22 cellular contexts compared by ENCODE assay signal in genomic region chr18:61964616-61965015, GRCh38.
"Had no signal": no experiment of that assay in that cellular context is flagged by ENCODE, and none has a peak within 500 bp of the region (broad histone marks: within the 10 kb centered on the region; RNA-seq: fewer than 3 reads in every experiment).

No MANE protein-coding gene starts in this region.

- H3K4me2 ChIP-seq: KMS-11 had no signal

- DNase-seq: Kasumi-1; MV-4-11; NCI-H1048; NCI-H1105; NCI-H1436 treated with DMSO at 0.1 percent for 48 hours; NCI-H1694; NCI-H187 treated with DMSO at 0.1 percent for 48 hours; NCI-H2029 treated with DMSO at 0.1 percent for 48 hours; NCI-H2171 treated with DMSO at 0.1 percent for 48 hours; NCI-H345; NCI-H446 treated with DMSO at 0.1 percent for 48 hours; NCI-H510A treated with DMSO at 0.1 percent for 48 hours; NCI-H526; NCI-H748 treated with DMSO at 0.1 percent for 48 hours; NK-92 treated with Interleukin-12 subunit alpha and Interleukin-12 subunit beta, amount 100 ng/mL, for 24 hours; PC-3; SHP77 treated with DMSO at 0.1 percent for 48 hours; SJCRH30 had no signal

- H3K27me3 ChIP-seq: SJCRH30 had no signal

- H3K4me3 ChIP-seq: K562, SJCRH30 had no signal

- H3K36me3 ChIP-seq: SJCRH30 had no signal

- H3K4me1 ChIP-seq: SJCRH30 had no signal

- H3K27ac Mint-ChIP-seq: IgD-negative memory B cell had no signal

- H3K27ac ChIP-seq: HL-60, KMS-11, SJCRH30 had no signal

- H3K9me3 ChIP-seq: SJCRH30 had no signal
